In genomic region chr1:208154679-208155078, GRCh38 we compare ENCODE assay signal across 18 cellular contexts.
DNase-seq lines count a peak whose midpoint lies in the region; ATAC-seq, FAIRE-seq and TF ChIP-seq lines count a peak whose summit lies in the region.
"Had no signal": no experiment of that assay in that cellular context is flagged by ENCODE, and none has a peak within 500 bp of the region (broad histone marks: within the 10 kb centered on the region; RNA-seq: fewer than 3 reads in every experiment).

No MANE protein-coding gene starts in this region.

- 43 to 69% methylated on average over 4 of the region's 4 CpGs for WGBS in lung, 2 donors
- 19 to 53% (median 31%) methylated on average over 4 of the region's 4 CpGs for WGBS in small intestine, 3 donors
- whole genome bisulfite sequencing in hepatocyte (ENCODE audit: low lambda C conversion rate, missing lambda C conversion rate), result 75% methylated on average over 4 of the region's 4 CpGs

- no peak for ATAC-seq in lung (ENCODE audit: insufficient read depth, low FRiP score)
- ATAC-seq in HG03045 (IDR thresholded peaks at IDR 0.05; ENCODE audit: unreplicated experiment), result no peak
- no peak for ATAC-seq in GM19463 (IDR thresholded peaks at IDR 0.05; ENCODE audit: unreplicated experiment)

- H3K27ac ChIP-seq in colonic mucosa, result peak overlapping the region; percentile 60
- peak overlapping the region in 1 of 2 donors; percentile 72 for H3K27ac ChIP-seq in lung (ENCODE audit: low read depth in 1 of 2, low read length in 1 of 2)
- H3K27ac ChIP-seq in small intestine (ENCODE audit: low read depth in 1 of 2, low read length in 1 of 2), result peak overlapping the region; percentile 63 to 88
- no peak overlapping the region for H3K27ac ChIP-seq in hepatocyte
- H3K27ac ChIP-seq: heart right ventricle had no signal

- H3K9me3 ChIP-seq in colonic mucosa (no peaks in the 10 kb centered on the region), lung (ENCODE audit: control insufficient read depth in 2 of 2, insufficient read depth in 1 of 2, low read length in 1 of 2) (no peaks in the 10 kb centered on the region), small intestine (ENCODE audit: control insufficient read depth, low read depth) (no peaks in the 10 kb centered on the region), hepatocyte (ENCODE audit: low read depth) (no peaks in the 10 kb centered on the region)
- H3K9me3 ChIP-seq: heart right ventricle had no signal

- DNase-seq in NCI-H226 (peak; percentile 33), colonic mucosa (peak; percentile 78), lung (ENCODE audit: low spot score) (peak; percentile 50), small intestine (peak; percentile 77), hepatocyte (ENCODE audit: low spot score) (no peak)
- no peak for DNase-seq in stimulated activated CD8-positive, alpha-beta memory T cell treated with anti-CD3 and anti-CD28 coated beads, Interleukin-4, amount 100 ng/mL, for 48 hours
- DNase-seq: activated CD4-positive, alpha-beta T cell treated with anti-CD3 and anti-CD28 coated beads, Interleukin-2, amount 10 ng/mL, durations not matched to agents 24 days and 14 days; activated effector memory CD4-positive, alpha-beta T cell treated with Interleukin-2 at 50 U/mL for 16 hours; effector memory CD4-positive, alpha-beta T cell; heart right ventricle; immature natural killer cell; KBM-7; mesenchymal stem cell; NCI-H510A; stimulated activated naive CD4-positive, alpha-beta T cell; SW 1271 had no signal

- H3K9ac ChIP-seq in colonic mucosa (ENCODE audit: low read depth in 2 of 2, low read length in 2 of 2), result peak overlapping the region in 1 of 2 donors; percentile 48

- no peak overlapping the region for H3K4me2 ChIP-seq in hepatocyte

- H3K4me1 ChIP-seq in colonic mucosa (peaks cover 12% of the 10 kb centered on the region), lung (ENCODE audit: control insufficient read depth in 2 of 2, insufficient read depth in 2 of 2, low read length in 2 of 2) (peaks cover 6 to 29% of the 10 kb centered on the region in 2 donors), small intestine (ENCODE audit: control insufficient read depth in 2 of 2, insufficient read depth in 1 of 2, low read depth in 1 of 2, low read length in 1 of 2) (peaks cover 15 to 21% of the 10 kb centered on the region in 2 donors), hepatocyte (ENCODE audit: insufficient read depth) (peaks cover 40% of the 10 kb centered on the region)

- H3K27me3 ChIP-seq in colonic mucosa (no peaks in the 10 kb centered on the region), lung (ENCODE audit: control insufficient read depth, insufficient read depth) (no peaks in the 10 kb centered on the region), small intestine (ENCODE audit: control insufficient read depth in 2 of 2, insufficient read depth in 2 of 2, low read length in 2 of 2) (no peaks in the 10 kb centered on the region), hepatocyte (no peaks in the 10 kb centered on the region)
- H3K27me3 ChIP-seq: heart right ventricle had no signal

- H4K20me1 ChIP-seq in hepatocyte (ENCODE audit: insufficient read depth, poor library complexity, severe bottlenecking), result no peaks in the 10 kb centered on the region

- TF ChIP-seq CTCF in colonic mucosa (IDR thresholded peaks at IDR 0.05), result no peak
- TF ChIP-seq CTCF in lung (IDR thresholded peaks at IDR 0.05; ENCODE audit: control extremely low read depth, extremely low read depth), result no peak
- TF ChIP-seq CTCF in hepatocyte (IDR thresholded peaks at IDR 0.05; ENCODE audit: poor library complexity), result no peak

- H3K4me3 ChIP-seq in colonic mucosa, result no peak overlapping the region
- no peak overlapping the region for H3K4me3 ChIP-seq in lung
- no peak overlapping the region for H3K4me3 ChIP-seq in small intestine (ENCODE audit: low read depth in 1 of 2, low read length in 2 of 2)
- H3K4me3 ChIP-seq in hepatocyte, result no peak overlapping the region
- H3K4me3 ChIP-seq: heart right ventricle had no signal

- intact Hi-C loops in colonic mucosa (cut with DNase I), result no loop called here

- H3K36me3 ChIP-seq in colonic mucosa (no peaks in the 10 kb centered on the region), lung (ENCODE audit: control insufficient read depth in 2 of 2, insufficient read depth in 2 of 2, low read length in 2 of 2) (no peaks in the 10 kb centered on the region), small intestine (ENCODE audit: control insufficient read depth in 2 of 2, insufficient read depth in 2 of 2, low read length in 2 of 2) (no peaks in the 10 kb centered on the region), hepatocyte (replicated peaks; ENCODE audit: insufficient read depth, low read depth) (no peaks in the 10 kb centered on the region)
- H3K36me3 ChIP-seq: heart right ventricle had no signal

- peaks cover 3% of the 10 kb centered on the region for H3K79me2 ChIP-seq in hepatocyte

- FAIRE-seq in small intestine (lab: Jason Lieb, UNC), result no peak

- H3K9me2 ChIP-seq in hepatocyte (replicated peaks; ENCODE audit: insufficient read depth), result no peaks in the 10 kb centered on the region

- H2AFZ ChIP-seq in hepatocyte, result no peak overlapping the region

Comparison
In these comparisons a context has a peak if more than half of its experiments do, and no peak if none do; other contexts are left out.
1. DNase-seq: peak in NCI-H226 (single experiment), colonic mucosa (single experiment), lung (single experiment) and small intestine (single experiment); none in stimulated activated CD8-positive, alpha-beta memory T cell treated with anti-CD3 and anti-CD28 coated beads, Interleukin-4, amount 100 ng/mL, for 48 hours (single experiment) and hepatocyte (single experiment).